In the genomic region with DNA sequence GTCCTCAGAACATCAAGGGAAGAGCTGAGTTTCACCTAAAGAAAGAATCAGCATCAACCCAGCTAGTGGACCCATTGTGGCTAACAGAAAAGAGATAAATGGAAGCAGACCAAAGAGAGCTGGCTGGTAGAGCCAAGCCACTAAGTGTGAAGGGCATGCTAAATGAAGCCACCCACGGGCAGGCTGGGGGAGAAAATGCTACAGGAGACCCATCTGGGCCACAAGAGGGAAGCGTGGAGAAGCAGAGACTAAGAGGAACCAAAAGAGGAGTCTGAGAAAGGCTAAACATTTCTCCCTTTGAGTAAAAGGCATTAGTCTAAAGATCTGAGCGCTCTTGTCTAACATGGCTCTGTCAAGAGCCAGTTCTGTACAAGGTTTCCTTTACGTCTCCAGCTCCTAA, we compare ENCODE assay signal across 12 cellular contexts. TPM values are rescaled to one million over a fixed set of nuclear protein-coding genes. Genes with fewer than 3 reads are reported as not detected.
DNase-seq lines count a peak whose midpoint lies in the region; ATAC-seq, FAIRE-seq and TF ChIP-seq lines count a peak whose summit lies in the region.
"Had no signal": no experiment of that assay in that cellular context is flagged by ENCODE, and none has a peak within 500 bp of the region (broad histone marks: within the 10 kb centered on the region; RNA-seq: fewer than 3 reads in every experiment).

No MANE protein-coding gene starts in this region.

- no peak for FAIRE-seq in GM12891 (lab: Jason Lieb, UNC)
- FAIRE-seq: endothelial cell of umbilical vein had no signal

- H3K27me3 Mint-ChIP-seq in activated CD4-positive, alpha-beta T cell treated with anti-CD3 and anti-CD28 coated beads for 36 hours, result no peaks in the 10 kb centered on the region

- peaks cover 36% of the 10 kb centered on the region for H3K36me3 Mint-ChIP-seq in activated CD4-positive, alpha-beta T cell treated with anti-CD3 and anti-CD28 coated beads for 36 hours (ENCODE audit: low read depth)

- H3K27me3 ChIP-seq in Panc1 (ENCODE audit: control insufficient read depth, insufficient read depth, low read length) (no peaks in the 10 kb centered on the region), upper lobe of left lung (no peaks in the 10 kb centered on the region)

- H3K4me3 Mint-ChIP-seq in activated CD4-positive, alpha-beta T cell treated with anti-CD3 and anti-CD28 coated beads for 36 hours, result no peak overlapping the region
- H3K4me3 Mint-ChIP-seq: CD8-positive, alpha-beta T cell had no signal

- POLR2A ChIA-PET in activated CD4-positive, alpha-beta T cell treated with anti-CD3 and anti-CD28 coated beads for 36 hours (lab: Charles Lee), result no interaction called here
- POLR2A ChIA-PET in Panc1 (lab: Charles Lee), result no interaction called here

- no TSS peak for BruUV-seq in Panc1 (replicated peaks; lab: Mats Ljungman, UMichigan)

- TF ChIP-seq CTCF in Panc1 (IDR thresholded peaks at IDR 0.05), result peak; percentile 35
- TF ChIP-seq CTCF in upper lobe of left lung (IDR thresholded peaks at IDR 0.05), result no peak

- intact Hi-C loops in activated CD4-positive, alpha-beta T cell treated with anti-CD3 and anti-CD28 coated beads for 36 hours (cut with DNase I, micrococcal nuclease), result no loop called here
- intact Hi-C loops in Panc1 (cut with micrococcal nuclease; ENCODE audit: unreplicated experiment), result no loop called here

- peak; percentile 20 for ATAC-seq in activated CD4-positive, alpha-beta T cell treated with anti-CD3 and anti-CD28 coated beads for 36 hours
- ATAC-seq in GM21723 (IDR thresholded peaks at IDR 0.05; ENCODE audit: unreplicated experiment), result peak; percentile 41
- peak; percentile 56; the same call in 1 of the 2 replicates for ATAC-seq in Panc1
- ATAC-seq in upper lobe of left lung (ENCODE audit: low FRiP score in 2 of 2), result no peak
- ATAC-seq: CD8-positive, alpha-beta T cell had no signal

- no peaks in the 10 kb centered on the region for H3K9me3 ChIP-seq in Panc1 (ENCODE audit: control insufficient read depth, insufficient read depth, low read depth, low read length)
- no peaks in the 10 kb centered on the region for H3K9me3 ChIP-seq in upper lobe of left lung
- H3K9me3 ChIP-seq: HAP-1 had no signal

- H3K4me1 Mint-ChIP-seq in activated CD4-positive, alpha-beta T cell treated with anti-CD3 and anti-CD28 coated beads for 36 hours, result peaks cover 48% of the 10 kb centered on the region

- 82 to 83% methylated on average over 3 to 4 of the region's 4 CpGs for WGBS in upper lobe of left lung, 2 donors

- in situ Hi-C loops in Panc1 (cut with HindIII; ENCODE audit: low pct_unique_long_range_greater_than_20kb, low sequenced_read_pairs), result no loop called here

- no peak for TF ChIP-seq EP300 in upper lobe of left lung (IDR thresholded peaks at IDR 0.05)

- CTCF ChIA-PET in activated CD4-positive, alpha-beta T cell treated with anti-CD3 and anti-CD28 coated beads for 36 hours (lab: Charles Lee), result interaction anchor here (0.5 to 0.7 kb wide), 3 partner anchors 12 to 250 kb away, joined by 3 to 4 read pairs (median 3); no protein-coding TSS in a partner anchor
- CTCF ChIA-PET in Panc1 (lab: Charles Lee), result no interaction called here

- H3K4me1 ChIP-seq in Panc1 (ENCODE audit: control insufficient read depth, insufficient read depth, low read length) (no peaks in the 10 kb centered on the region), upper lobe of left lung (peaks cover 0 to 4% (median 0%) of the 10 kb centered on the region in 4 donors)

- peak overlapping the region; percentile 65 for H3K27ac Mint-ChIP-seq in activated CD4-positive, alpha-beta T cell treated with anti-CD3 and anti-CD28 coated beads for 36 hours

- peaks cover 21% of the 10 kb centered on the region for H3K36me3 ChIP-seq in Panc1 (ENCODE audit: control insufficient read depth, insufficient read depth, low read length)
- peaks cover 0 to 43% (median 5%) of the 10 kb centered on the region in 4 donors for H3K36me3 ChIP-seq in upper lobe of left lung

- no peak for TF ChIP-seq POLR2A in GM12891 (IDR thresholded peaks at IDR 0.05; ENCODE audit: low read depth, low read length)
- no peak for TF ChIP-seq POLR2A in upper lobe of left lung (IDR thresholded peaks at IDR 0.05)

- H3K9me3 Mint-ChIP-seq in activated CD4-positive, alpha-beta T cell treated with anti-CD3 and anti-CD28 coated beads for 36 hours (ENCODE audit: low read depth), result no peaks in the 10 kb centered on the region
- H3K9me3 Mint-ChIP-seq: CD8-positive, alpha-beta T cell had no signal

- H3K27ac ChIP-seq in Panc1 (ENCODE audit: low read length) (no peak overlapping the region), upper lobe of left lung (no peak overlapping the region)

- peak; percentile 22 for DNase-seq in activated CD4-positive, alpha-beta T cell treated with anti-CD3 and anti-CD28 coated beads for 36 hours
- DNase-seq in activated CD4-positive, alpha-beta T cell treated with anti-CD3 and anti-CD28 coated beads, Interleukin-2, amount 50 U/mL, for 4 hours, result no peak
- no peak for DNase-seq in Panc1 (ENCODE audit: low read depth, low spot score)
- peak; percentile 61 for DNase-seq in islet precursor cell
- DNase-seq in GM12891 (ENCODE audit: insufficient read length, low spot score), result no peak
- DNase-seq in DMS114 treated with DMSO at 0.1 percent for 48 hours (lab: John Stamatoyannopoulos, UW; ENCODE audit: unreplicated experiment), result no peak
- DNase-seq in upper lobe of left lung, result no peak
- DNase-seq: CD8-positive, alpha-beta T cell; NCI-H187 treated with DMSO at 0.1 percent for 48 hours had no signal

- H3K4me3 ChIP-seq in Panc1 (ENCODE audit: low read depth in 2 of 2, low read length in 2 of 2) (no peak overlapping the region), upper lobe of left lung (no peak overlapping the region)
- H3K4me3 ChIP-seq: HAP-1 had no signal

TF ChIP-seq in GM12891, 5 proteins besides CTCF, POLR2A, EP300 and RAD21:
- TF ChIP-seq SPI1 (IDR thresholded peaks at IDR 0.05; ENCODE audit: low read depth, low read length) (no peak), POLR2AphosphoS5 (IDR thresholded peaks at IDR 0.05; ENCODE audit: low read depth, low read length) (no peak), PAX5 (IDR thresholded peaks at IDR 0.05; ENCODE audit: insufficient read depth, low read length, severe bottlenecking) (no peak), POU2F2 (IDR thresholded peaks at IDR 0.05; ENCODE audit: low read depth, low read length) (no peak), TAF1 (IDR thresholded peaks at IDR 0.05; ENCODE audit: low read depth, low read length) (no peak)

RNA-seq across cellular contexts. Expression of gene CWC22, which starts 15.8 kb away (rescaled TPM):
- 10 to 100 TPM; 25.3 to 31.0 TPM for total RNA-seq in activated CD4-positive, alpha-beta T cell treated with anti-CD3 and anti-CD28 coated beads for 36 hours
- total RNA-seq in Panc1 (2021; ENCODE audit: unreplicated experiment) (17.2 TPM), upper lobe of left lung (10 to 100 TPM in 5 of 6 donors, 1 to 10 TPM in 1; 9.5 to 31.5 (median 17.3) TPM)
- 9.2 TPM for polyA plus RNA-seq in Panc1 (2012; ENCODE audit: insufficient read length)
- 12.4 TPM for polyA plus RNA-seq in GM12891 (2012; ENCODE audit: low read depth, missing spikeins)

Comparison
In these comparisons a context has a peak if more than half of its experiments do, and no peak if none do; other contexts are left out.
1. DNase-seq: peak in activated CD4-positive, alpha-beta T cell treated with anti-CD3 and anti-CD28 coated beads for 36 hours (single experiment) and islet precursor cell (single experiment); none in activated CD4-positive, alpha-beta T cell treated with anti-CD3 and anti-CD28 coated beads, Interleukin-2, amount 50 U/mL, for 4 hours (0 of 2), Panc1 (single experiment), GM12891 (single experiment), DMS114 treated with DMSO at 0.1 percent for 48 hours (single experiment) and upper lobe of left lung (0 of 2).
2. ATAC-seq: peak in activated CD4-positive, alpha-beta T cell treated with anti-CD3 and anti-CD28 coated beads for 36 hours (single experiment), GM21723 (single experiment) and Panc1 (single experiment); none in upper lobe of left lung (0 of 2).